Comparison of ENCODE assay signal across 8 cellular contexts in the genomic region with DNA sequence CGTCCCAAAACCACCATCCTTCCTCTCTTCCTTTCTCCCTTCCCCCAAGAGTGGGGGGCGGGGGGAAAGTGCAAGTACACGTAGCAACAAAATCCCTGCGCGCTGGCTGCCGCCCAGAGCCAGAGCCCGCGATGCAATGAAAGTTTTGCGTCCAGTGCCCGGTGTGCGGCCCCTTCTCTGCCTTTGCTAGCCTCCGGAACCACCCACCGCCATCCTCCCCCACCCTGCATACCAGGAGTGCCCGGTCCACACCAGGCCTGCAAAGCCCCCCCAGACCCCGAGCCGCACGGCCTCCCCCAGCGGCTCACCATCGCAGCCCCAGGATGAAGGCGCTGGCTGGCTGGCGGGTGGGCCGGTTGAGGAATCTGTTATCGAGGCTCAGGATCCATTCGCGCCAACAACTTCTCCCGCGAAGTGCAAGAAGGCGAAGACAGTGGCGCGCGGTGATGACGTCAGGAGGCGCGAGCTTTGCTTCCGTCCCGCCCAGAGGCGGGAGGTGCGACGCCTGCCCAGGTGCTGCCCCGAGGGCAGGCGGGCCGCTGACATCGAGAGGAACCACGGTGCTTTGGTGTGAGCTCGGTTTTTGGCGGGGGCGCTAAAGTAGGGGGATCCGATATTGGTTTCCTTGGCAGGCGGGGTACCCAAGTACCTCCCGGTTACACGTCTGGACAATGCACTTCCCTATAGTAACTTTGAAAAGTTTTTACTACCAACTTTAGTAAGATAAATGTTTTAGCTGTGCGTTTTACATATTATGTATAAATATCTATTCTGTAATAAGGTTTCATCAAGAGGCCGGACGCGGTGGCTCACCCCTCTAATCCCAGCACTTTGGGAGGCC. TPM values are rescaled to one million over a fixed set of nuclear protein-coding genes. Genes with fewer than 3 reads are reported as not detected.
DNase-seq lines count a peak whose midpoint lies in the region; ATAC-seq and TF ChIP-seq lines count a peak whose summit lies in the region.

A gene with protein sequence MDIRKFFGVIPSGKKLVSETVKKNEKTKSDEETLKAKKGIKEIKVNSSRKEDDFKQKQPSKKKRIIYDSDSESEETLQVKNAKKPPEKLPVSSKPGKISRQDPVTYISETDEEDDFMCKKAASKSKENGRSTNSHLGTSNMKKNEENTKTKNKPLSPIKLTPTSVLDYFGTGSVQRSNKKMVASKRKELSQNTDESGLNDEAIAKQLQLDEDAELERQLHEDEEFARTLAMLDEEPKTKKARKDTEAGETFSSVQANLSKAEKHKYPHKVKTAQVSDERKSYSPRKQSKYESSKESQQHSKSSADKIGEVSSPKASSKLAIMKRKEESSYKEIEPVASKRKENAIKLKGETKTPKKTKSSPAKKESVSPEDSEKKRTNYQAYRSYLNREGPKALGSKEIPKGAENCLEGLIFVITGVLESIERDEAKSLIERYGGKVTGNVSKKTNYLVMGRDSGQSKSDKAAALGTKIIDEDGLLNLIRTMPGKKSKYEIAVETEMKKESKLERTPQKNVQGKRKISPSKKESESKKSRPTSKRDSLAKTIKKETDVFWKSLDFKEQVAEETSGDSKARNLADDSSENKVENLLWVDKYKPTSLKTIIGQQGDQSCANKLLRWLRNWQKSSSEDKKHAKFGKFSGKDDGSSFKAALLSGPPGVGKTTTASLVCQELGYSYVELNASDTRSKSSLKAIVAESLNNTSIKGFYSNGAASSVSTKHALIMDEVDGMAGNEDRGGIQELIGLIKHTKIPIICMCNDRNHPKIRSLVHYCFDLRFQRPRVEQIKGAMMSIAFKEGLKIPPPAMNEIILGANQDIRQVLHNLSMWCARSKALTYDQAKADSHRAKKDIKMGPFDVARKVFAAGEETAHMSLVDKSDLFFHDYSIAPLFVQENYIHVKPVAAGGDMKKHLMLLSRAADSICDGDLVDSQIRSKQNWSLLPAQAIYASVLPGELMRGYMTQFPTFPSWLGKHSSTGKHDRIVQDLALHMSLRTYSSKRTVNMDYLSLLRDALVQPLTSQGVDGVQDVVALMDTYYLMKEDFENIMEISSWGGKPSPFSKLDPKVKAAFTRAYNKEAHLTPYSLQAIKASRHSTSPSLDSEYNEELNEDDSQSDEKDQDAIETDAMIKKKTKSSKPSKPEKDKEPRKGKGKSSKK (minus strand): TSS at position 432 of the 841 bp plus-strand sequence. CDS start 121 bp downstream, at position 311.

- TF ChIP-seq CTCF in AG10803 (conservative IDR thresholded peaks at IDR 0.05; ENCODE audit: low read length), result no peak
- no peak for TF ChIP-seq CTCF in liver (IDR thresholded peaks at IDR 0.05; ENCODE audit: low read depth, low read length, missing input control)

- H3K27ac ChIP-seq in liver (ENCODE audit: low read depth in 1 of 2, low read length in 2 of 2), result peak within 1 kb of the TSS; percentile 94 to 97

- peaks cover 8 to 38% (median 25%) of the 10 kb centered on the region in 4 donors for H3K4me1 ChIP-seq in liver (ENCODE audit: control insufficient read depth in 4 of 4, insufficient read depth in 4 of 4, low read length in 3 of 4)

- ATAC-seq in HG03457 (IDR thresholded peaks at IDR 0.05; ENCODE audit: unreplicated experiment), result peak; percentile 54

- H3K36me3 ChIP-seq in liver (ENCODE audit: control insufficient read depth in 4 of 4, insufficient read depth in 3 of 4, low read depth in 1 of 4, low read length in 3 of 4), result peaks cover 0 to 2% (median 0%) of the 10 kb centered on the region in 4 donors

- WGBS in liver, result 4% methylated on average over 55 of the region's 55 CpGs

- H3K4me3 ChIP-seq in AG10803 (ENCODE audit: low read length) (peak within 1 kb of the TSS; percentile 88), liver (ENCODE audit: low read depth in 1 of 3, low read length in 3 of 3) (peak within 1 kb of the TSS; percentile 88 to 95 (median 91))

- peak; percentile 73 for TF ChIP-seq POLR2A in GM19099 (IDR thresholded peaks at IDR 0.05; ENCODE audit: extremely low read depth, insufficient read length, low read depth)

- no peaks in the 10 kb centered on the region for H3K27me3 ChIP-seq in liver (ENCODE audit: control insufficient read depth in 4 of 4, insufficient read depth in 4 of 4, low read length in 3 of 4)

- DNase-seq in AG10803 (ENCODE audit: low read depth) (peak; percentile 87), NCI-H774 (lab: John Stamatoyannopoulos, UW) (peak; percentile 89), dermis microvascular lymphatic vessel endothelial cell (ENCODE audit: low read depth in 2 of 2) (peak; percentile 81 to 92)
- peak; percentile 92 to 93 for DNase-seq in activated CD4-positive, alpha-beta T cell treated with anti-CD3 and anti-CD28 coated beads, Interleukin-2, amount 50 U/mL, for 4 hours
- DNase-seq in stimulated activated CD4-positive, alpha-beta T cell treated with anti-CD3 and anti-CD28 coated beads, Interleukin-4, amount 100 ng/mL, for 1 hour, result peak; percentile 97

- peak; percentile 6 to 39 for TF ChIP-seq RAD21 in liver (IDR thresholded peaks at IDR 0.05)

- H3K9me3 ChIP-seq in liver (ENCODE audit: control insufficient read depth in 4 of 4, low read length in 3 of 4), result no peaks in the 10 kb centered on the region

- H3K9ac ChIP-seq in liver (ENCODE audit: low read depth in 1 of 2, low read length in 2 of 2), result peak within 1 kb of the TSS; percentile 77 to 95

TF ChIP-seq in liver, 16 proteins besides CTCF, POLR2A, EP300 and RAD21:
- TF ChIP-seq EGR1 (IDR thresholded peaks at IDR 0.05; ENCODE audit: low read depth in 2 of 2) (no peak), GABPA (IDR thresholded peaks at IDR 0.05 in 1 of 2, conservative IDR thresholded peaks at IDR 0.05 in 1 of 2) (peak in 1 of 2 donors; percentile 70), NR2F2 (IDR thresholded peaks at IDR 0.05) (no peak), RXRA (IDR thresholded peaks at IDR 0.05) (peak in 1 of 2 donors; percentile 32), FOXA2 (IDR thresholded peaks at IDR 0.05) (no peak), YY1 (IDR thresholded peaks at IDR 0.05) (peak; percentile 56), JUND (IDR thresholded peaks at IDR 0.05) (no peak), HNF4A (conservative IDR thresholded peaks at IDR 0.05) (peak in 1 of 2 donors; percentile 45), HNF4G (IDR thresholded peaks at IDR 0.05) (no peak), TAF1 (conservative IDR thresholded peaks at IDR 0.05) (no peak), SP1 (IDR thresholded peaks at IDR 0.05) (peak; percentile 55), FOXA1 (IDR thresholded peaks at IDR 0.05) (no peak)
- TF ChIP-seq, protein P1, sequence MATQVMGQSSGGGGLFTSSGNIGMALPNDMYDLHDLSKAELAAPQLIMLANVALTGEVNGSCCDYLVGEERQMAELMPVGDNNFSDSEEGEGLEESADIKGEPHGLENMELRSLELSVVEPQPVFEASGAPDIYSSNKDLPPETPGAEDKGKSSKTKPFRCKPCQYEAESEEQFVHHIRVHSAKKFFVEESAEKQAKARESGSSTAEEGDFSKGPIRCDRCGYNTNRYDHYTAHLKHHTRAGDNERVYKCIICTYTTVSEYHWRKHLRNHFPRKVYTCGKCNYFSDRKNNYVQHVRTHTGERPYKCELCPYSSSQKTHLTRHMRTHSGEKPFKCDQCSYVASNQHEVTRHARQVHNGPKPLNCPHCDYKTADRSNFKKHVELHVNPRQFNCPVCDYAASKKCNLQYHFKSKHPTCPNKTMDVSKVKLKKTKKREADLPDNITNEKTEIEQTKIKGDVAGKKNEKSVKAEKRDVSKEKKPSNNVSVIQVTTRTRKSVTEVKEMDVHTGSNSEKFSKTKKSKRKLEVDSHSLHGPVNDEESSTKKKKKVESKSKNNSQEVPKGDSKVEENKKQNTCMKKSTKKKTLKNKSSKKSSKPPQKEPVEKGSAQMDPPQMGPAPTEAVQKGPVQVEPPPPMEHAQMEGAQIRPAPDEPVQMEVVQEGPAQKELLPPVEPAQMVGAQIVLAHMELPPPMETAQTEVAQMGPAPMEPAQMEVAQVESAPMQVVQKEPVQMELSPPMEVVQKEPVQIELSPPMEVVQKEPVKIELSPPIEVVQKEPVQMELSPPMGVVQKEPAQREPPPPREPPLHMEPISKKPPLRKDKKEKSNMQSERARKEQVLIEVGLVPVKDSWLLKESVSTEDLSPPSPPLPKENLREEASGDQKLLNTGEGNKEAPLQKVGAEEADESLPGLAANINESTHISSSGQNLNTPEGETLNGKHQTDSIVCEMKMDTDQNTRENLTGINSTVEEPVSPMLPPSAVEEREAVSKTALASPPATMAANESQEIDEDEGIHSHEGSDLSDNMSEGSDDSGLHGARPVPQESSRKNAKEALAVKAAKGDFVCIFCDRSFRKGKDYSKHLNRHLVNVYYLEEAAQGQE (IDR thresholded peaks at IDR 0.05), result peak; percentile 65
- TF ChIP-seq, protein P2, sequence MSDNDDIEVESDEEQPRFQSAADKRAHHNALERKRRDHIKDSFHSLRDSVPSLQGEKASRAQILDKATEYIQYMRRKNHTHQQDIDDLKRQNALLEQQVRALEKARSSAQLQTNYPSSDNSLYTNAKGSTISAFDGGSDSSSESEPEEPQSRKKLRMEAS (IDR thresholded peaks at IDR 0.05), result peak; percentile 74
- TF ChIP-seq, protein P3, sequence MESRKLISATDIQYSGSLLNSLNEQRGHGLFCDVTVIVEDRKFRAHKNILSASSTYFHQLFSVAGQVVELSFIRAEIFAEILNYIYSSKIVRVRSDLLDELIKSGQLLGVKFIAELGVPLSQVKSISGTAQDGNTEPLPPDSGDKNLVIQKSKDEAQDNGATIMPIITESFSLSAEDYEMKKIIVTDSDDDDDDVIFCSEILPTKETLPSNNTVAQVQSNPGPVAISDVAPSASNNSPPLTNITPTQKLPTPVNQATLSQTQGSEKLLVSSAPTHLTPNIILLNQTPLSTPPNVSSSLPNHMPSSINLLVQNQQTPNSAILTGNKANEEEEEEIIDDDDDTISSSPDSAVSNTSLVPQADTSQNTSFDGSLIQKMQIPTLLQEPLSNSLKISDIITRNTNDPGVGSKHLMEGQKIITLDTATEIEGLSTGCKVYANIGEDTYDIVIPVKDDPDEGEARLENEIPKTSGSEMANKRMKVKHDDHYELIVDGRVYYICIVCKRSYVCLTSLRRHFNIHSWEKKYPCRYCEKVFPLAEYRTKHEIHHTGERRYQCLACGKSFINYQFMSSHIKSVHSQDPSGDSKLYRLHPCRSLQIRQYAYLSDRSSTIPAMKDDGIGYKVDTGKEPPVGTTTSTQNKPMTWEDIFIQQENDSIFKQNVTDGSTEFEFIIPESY (IDR thresholded peaks at IDR 0.05), result peak; percentile 64
- TF ChIP-seq, protein P4, sequence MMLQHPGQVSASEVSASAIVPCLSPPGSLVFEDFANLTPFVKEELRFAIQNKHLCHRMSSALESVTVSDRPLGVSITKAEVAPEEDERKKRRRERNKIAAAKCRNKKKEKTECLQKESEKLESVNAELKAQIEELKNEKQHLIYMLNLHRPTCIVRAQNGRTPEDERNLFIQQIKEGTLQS (IDR thresholded peaks at IDR 0.05), result no peak

RNA-seq across cellular contexts. Expression of the gene that starts here (rescaled TPM):
- 47.6 and 50.8 TPM in 2 replicates for total RNA-seq in dermis microvascular lymphatic vessel endothelial cell
- 10 to 100 TPM; 37.6 to 45.2 TPM for total RNA-seq in liver
- 10 to 100 TPM; 13.3 to 24.0 TPM for polyA plus RNA-seq in liver

Comparison
In these comparisons a context has a peak if more than half of its experiments do, and no peak if none do; other contexts are left out.
1. Peak in every context shown above with its lines: DNase-seq, ATAC-seq, H3K4me3 ChIP-seq and H3K27ac ChIP-seq.